In the genomic region with DNA sequence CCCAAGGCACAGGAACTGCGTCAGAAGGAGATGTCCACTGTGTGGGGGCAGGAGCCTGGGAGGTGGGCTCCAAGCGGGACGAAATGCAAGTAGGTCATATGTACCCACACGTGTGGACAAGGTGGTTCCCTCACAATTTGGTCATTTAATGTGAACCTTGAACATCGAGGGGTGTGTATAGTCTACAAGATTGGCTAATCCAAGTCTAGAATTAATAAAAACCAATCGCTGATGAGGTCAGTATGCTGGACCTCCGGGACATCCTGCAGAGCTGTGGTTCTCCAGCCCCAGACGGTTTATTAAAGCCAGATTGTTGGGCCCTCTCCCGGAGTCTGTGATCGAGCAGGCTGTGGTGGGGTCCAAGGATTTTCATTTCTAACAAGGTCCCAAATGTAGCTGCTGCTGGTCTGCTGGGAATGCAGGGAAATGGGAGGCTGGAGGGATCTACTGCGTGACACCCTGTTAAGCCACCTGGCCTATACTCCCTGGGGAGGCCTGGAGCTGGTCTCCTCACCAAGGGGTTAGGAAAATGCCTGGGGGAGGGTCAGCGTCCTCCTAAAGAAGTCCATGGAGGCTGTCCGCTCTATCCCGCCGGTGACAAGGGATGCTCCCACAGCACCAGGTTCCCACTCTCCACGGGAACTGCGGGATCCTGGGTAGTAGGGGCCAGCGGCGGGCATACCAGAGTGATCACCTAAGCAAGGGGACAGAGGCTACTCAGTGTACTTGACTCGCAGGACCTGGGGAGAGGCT, we compare ENCODE assay signal across 24 cellular contexts. TPM values are rescaled to one million over a fixed set of nuclear protein-coding genes. Genes with fewer than 3 reads are reported as not detected.
A peak's percentile ranks its signal among the peaks of the same experiment; 100 is the strongest.
DNase-seq lines count a peak whose midpoint lies in the region; ATAC-seq, FAIRE-seq and TF ChIP-seq lines count a peak whose summit lies in the region.
"Had no signal": no experiment of that assay in that cellular context is flagged by ENCODE, and none has a peak within 500 bp of the region (broad histone marks: within the 10 kb centered on the region; RNA-seq: fewer than 3 reads in every experiment).

No MANE protein-coding gene starts in this region.

- peaks cover 14% of the 10 kb centered on the region for H3K27me3 Mint-ChIP-seq in activated CD4-positive, alpha-beta T cell treated with anti-CD3 and anti-CD28 coated beads for 36 hours

- H3K36me3 Mint-ChIP-seq in activated CD4-positive, alpha-beta T cell treated with anti-CD3 and anti-CD28 coated beads for 36 hours (ENCODE audit: low read depth), result no peaks in the 10 kb centered on the region
- H3K36me3 Mint-ChIP-seq: CD4-positive, alpha-beta memory T cell had no signal

- no peaks in the 10 kb centered on the region for H3K27me3 ChIP-seq in keratinocyte (ENCODE audit: control insufficient read depth, extremely low read depth, insufficient read depth, low read length)
- H3K27me3 ChIP-seq in spleen (replicated peaks in 1 of 7), result peaks cover 0 to 30% (median 0%) of the 10 kb centered on the region in 7 donors
- H3K27me3 ChIP-seq: BLaER1 treated with 17β-estradiol and CSF1 and Interleukin-3, amounts not matched to agents 10 nM and 100 nM had no signal

- no peak for TF ChIP-seq CTCF in coronary artery (IDR thresholded peaks at IDR 0.05)
- TF ChIP-seq CTCF in keratinocyte (optimal IDR thresholded peaks at IDR 0.05 in 1 of 3, IDR thresholded peaks at IDR 0.05 in 1 of 3, conservative IDR thresholded peaks at IDR 0.05 in 1 of 3; ENCODE audit: extremely low read depth in 1 of 3, insufficient read depth in 2 of 3, low read length in 3 of 3), result no peak
- no peak for TF ChIP-seq CTCF in spleen (IDR thresholded peaks at IDR 0.05 in 8 of 11, conservative IDR thresholded peaks at IDR 0.05 in 3 of 11)

- CTCF ChIA-PET in activated CD4-positive, alpha-beta T cell treated with anti-CD3 and anti-CD28 coated beads for 36 hours (lab: Charles Lee), result no interaction called here

- no peak for TF ChIP-seq POLR2A in spleen (IDR thresholded peaks at IDR 0.05)

- H3K9ac ChIP-seq in keratinocyte (ENCODE audit: control insufficient read depth, extremely low read depth, insufficient read depth, low read length), result no peak overlapping the region
- H3K9ac ChIP-seq: BLaER1 treated with 17β-estradiol and CSF1 and Interleukin-3, amounts not matched to agents 10 nM and 100 nM had no signal

- H3K36me3 ChIP-seq in keratinocyte (ENCODE audit: control insufficient read depth in 2 of 2, extremely low read depth in 1 of 2, insufficient read depth in 2 of 2, low read length in 2 of 2), result no peaks in the 10 kb centered on the region
- no peaks in the 10 kb centered on the region for H3K36me3 ChIP-seq in spleen
- H3K36me3 ChIP-seq: SJSA1 had no signal

- H3K9me3 ChIP-seq in keratinocyte (ENCODE audit: control insufficient read depth, low read depth, low read length), result no peaks in the 10 kb centered on the region
- H3K9me3 ChIP-seq in spleen, result no peaks in the 10 kb centered on the region

- dilution Hi-C loops in keratinocyte (cut with MboI; ENCODE audit: extremely low pct_ligation_motif_present, low sequenced_read_pairs), result no loop called here

- H3K4me2 ChIP-seq in keratinocyte (ENCODE audit: control insufficient read depth, extremely low read depth, insufficient read depth, low read depth, low read length), result peak overlapping the region; percentile 5

- POLR2A ChIA-PET in activated CD4-positive, alpha-beta T cell treated with anti-CD3 and anti-CD28 coated beads for 36 hours (lab: Charles Lee), result no interaction called here

- 78 to 86% (median 83%) methylated on average over 20 of the region's 20 CpGs for WGBS in spleen, 5 donors

- FAIRE-seq in keratinocyte (lab: Jason Lieb, UNC), result no peak
- FAIRE-seq: GM12891, GM19239 had no signal

- peak; percentile 17 for ATAC-seq in Right ventricle myocardium inferior
- no peak for ATAC-seq in HG02642 (IDR thresholded peaks at IDR 0.05; ENCODE audit: poor library complexity, unreplicated experiment)
- no peak for ATAC-seq in activated CD4-positive, alpha-beta T cell treated with anti-CD3 and anti-CD28 coated beads for 36 hours
- ATAC-seq: Panc1 had no signal

- no peaks in the 10 kb centered on the region for H4K20me1 ChIP-seq in keratinocyte (ENCODE audit: control insufficient read depth, extremely low read depth, insufficient read depth, low read length)
- H4K20me1 ChIP-seq: BLaER1 treated with 17β-estradiol and CSF1 and Interleukin-3, amounts not matched to agents 10 nM and 100 nM had no signal

- no peaks in the 10 kb centered on the region for H3K9me1 ChIP-seq in keratinocyte (ENCODE audit: control insufficient read depth, extremely low read depth, insufficient read depth, low read length)

- no peaks in the 10 kb centered on the region for H3K79me2 ChIP-seq in keratinocyte (ENCODE audit: control insufficient read depth, insufficient read depth, low read length)

- peaks cover 7% of the 10 kb centered on the region for H3K4me1 Mint-ChIP-seq in activated CD4-positive, alpha-beta T cell treated with anti-CD3 and anti-CD28 coated beads for 36 hours

- H3K27ac Mint-ChIP-seq in activated CD4-positive, alpha-beta T cell treated with anti-CD3 and anti-CD28 coated beads for 36 hours, result no peak overlapping the region
- H3K27ac Mint-ChIP-seq: CD4-positive, alpha-beta memory T cell had no signal

- no peak overlapping the region for H2AFZ ChIP-seq in keratinocyte (ENCODE audit: control insufficient read depth, low read length)

- H3K4me1 ChIP-seq in keratinocyte (ENCODE audit: control insufficient read depth, extremely low read depth, insufficient read depth, low read length) (peaks cover 13% of the 10 kb centered on the region), spleen (peaks cover 0 to 21% (median 1%) of the 10 kb centered on the region in 6 donors)
- H3K4me1 ChIP-seq: SJSA1 had no signal

- no peak for DNase-seq in Right ventricle myocardium inferior (ENCODE audit: missing footprints)
- no peak for DNase-seq in cardiac septum (ENCODE audit: low spot score)
- peak; percentile 50 for DNase-seq in coronary artery (ENCODE audit: low spot score)
- DNase-seq in keratinocyte (ENCODE audit: low read depth, low spot score), result no peak
- no peak for DNase-seq in spleen
- DNase-seq in NCI-H345 (lab: John Stamatoyannopoulos, UW), result no peak
- DNase-seq in activated CD4-positive, alpha-beta T cell treated with anti-CD3 and anti-CD28 coated beads for 36 hours, result no peak
- DNase-seq: 8988T; CD4-positive, alpha-beta memory T cell; KG1; NCI-H1105; NCI-H146; NCI-H2029; NCI-H226; NCI-H524; NCI-H774; NK-92 treated with Interleukin-12 subunit alpha and Interleukin-12 subunit beta, amount 100 ng/mL, for 24 hours had no signal

- H3K27ac ChIP-seq in coronary artery, result no peak overlapping the region
- H3K27ac ChIP-seq in keratinocyte (ENCODE audit: control insufficient read depth, insufficient read depth, low read length), result no peak overlapping the region
- H3K27ac ChIP-seq in spleen, result peak overlapping the region in 7 of 8 donors; percentile 39 to 85 (median 80)
- H3K27ac ChIP-seq: BLaER1 treated with 17β-estradiol and CSF1 and Interleukin-3, amounts not matched to agents 10 nM and 100 nM; SJSA1 had no signal

- intact Hi-C loops in Right ventricle myocardium inferior (cut with DNase I), result no loop called here
- intact Hi-C loops in cardiac septum (cut with DNase I), result no loop called here
- intact Hi-C loops in spleen (cut with DNase I; ENCODE audit: low total_unique reads), result no loop called here
- intact Hi-C loops in activated CD4-positive, alpha-beta T cell treated with anti-CD3 and anti-CD28 coated beads for 36 hours (cut with DNase I, micrococcal nuclease), result no loop called here

- no peak overlapping the region for H3K4me3 Mint-ChIP-seq in activated CD4-positive, alpha-beta T cell treated with anti-CD3 and anti-CD28 coated beads for 36 hours
- H3K4me3 Mint-ChIP-seq: CD4-positive, alpha-beta memory T cell had no signal

- H3K9me3 Mint-ChIP-seq in activated CD4-positive, alpha-beta T cell treated with anti-CD3 and anti-CD28 coated beads for 36 hours (ENCODE audit: low read depth), result no peaks in the 10 kb centered on the region

- no peak overlapping the region for H3K4me3 ChIP-seq in coronary artery
- no peak overlapping the region for H3K4me3 ChIP-seq in keratinocyte (ENCODE audit: control insufficient read depth in 2 of 3, extremely low read depth in 1 of 3, insufficient read depth in 2 of 3, low read depth in 1 of 3, low read length in 3 of 3)
- H3K4me3 ChIP-seq in spleen, result no peak overlapping the region
- H3K4me3 ChIP-seq: BLaER1 treated with 17β-estradiol and CSF1 and Interleukin-3, amounts not matched to agents 10 nM and 100 nM; SJSA1 had no signal

RNA-seq across cellular contexts. Expression of a gene that starts 25.1 kb away (rescaled TPM):
- total RNA-seq in Right ventricle myocardium inferior, result 33.8 TPM
- total RNA-seq in cardiac septum, result 10.6 TPM
- 3.1 to 4.4 TPM (median 3.5 TPM) in 3 replicates for polyA plus RNA-seq in keratinocyte
- 8.9 TPM for polyA plus RNA-seq in keratinocyte (2011; ENCODE audit: low read depth)
- polyA plus RNA-seq in keratinocyte (2011; cell fraction: cytosol; rRNA removed), result 3.7 and 3.8 TPM in 2 replicates
- polyA plus RNA-seq in keratinocyte (2011; cell fraction: nucleus; rRNA removed), result 7.4 and 8.7 TPM in 2 replicates
- polyA plus RNA-seq in keratinocyte (2012; ENCODE audit: low replicate concordance), result 2.6 and 16.5 TPM in 2 replicates
- polyA minus RNA-seq in keratinocyte, result 5.8 to 18.3 TPM (median 7.7 TPM) in 3 replicates
- 9.4 TPM for polyA minus RNA-seq in keratinocyte (2011; cell fraction: cytosol; rRNA and poly(A)+ RNA removed)
- 15.8 and 19.9 TPM in 2 replicates for polyA minus RNA-seq in keratinocyte (2011; cell fraction: nucleus; rRNA and poly(A)+ RNA removed)
- 100 to 1,000 TPM; 167 to 403 (median 304) TPM for total RNA-seq in spleen
- polyA plus RNA-seq in spleen, result 10 to 100 TPM in 2 of 3 donors, 1 to 10 TPM in 1; 10.0 to 39.8 (median 21.7) TPM
- under 1 TPM; 0.75 to 0.95 TPM for total RNA-seq in activated CD4-positive, alpha-beta T cell treated with anti-CD3 and anti-CD28 coated beads for 36 hours
- total RNA-seq: H4 had no signal

Comparison
In these comparisons a context has a peak if more than half of its experiments do, and no peak if none do; other contexts are left out.
1. H3K27ac ChIP-seq: peak in spleen (7 of 8); none in coronary artery (0 of 2) and keratinocyte (single experiment).